Comparison of ENCODE assay signal across 8 cellular contexts in genomic region chr6:26457407-26457795, GRCh38. TPM values are rescaled to one million over a fixed set of nuclear protein-coding genes. Genes with fewer than 3 reads are reported as not detected.
A peak's percentile ranks its signal among the peaks of the same experiment; 100 is the strongest.
DNase-seq lines count a peak whose midpoint lies in the region; ATAC-seq and TF ChIP-seq lines count a peak whose summit lies in the region.

No MANE protein-coding gene starts in this region.

- H3K9me3 Mint-ChIP-seq in natural killer cell = no peaks in the 10 kb centered on the region

- ATAC-seq in HG02642 (IDR thresholded peaks at IDR 0.05; ENCODE audit: poor library complexity, unreplicated experiment) (peak; percentile 30), Panc1 (peak; percentile 79), natural killer cell (peak; percentile 29 to 34 (median 29)), GM18519 (IDR thresholded peaks at IDR 0.05; ENCODE audit: low FRiP score, unreplicated experiment) (no peak)

- H3K27me3 ChIP-seq in Panc1 (ENCODE audit: control insufficient read depth, insufficient read depth, low read length) = no peaks in the 10 kb centered on the region
- no peaks in the 10 kb centered on the region for H3K27me3 ChIP-seq in endocrine pancreas (ENCODE audit: control insufficient read depth, insufficient read depth, low read length)

- in situ Hi-C loops in Panc1 (cut with HindIII; ENCODE audit: low pct_unique_long_range_greater_than_20kb, low sequenced_read_pairs) = no loop called here

- intact Hi-C loops in Panc1 (cut with micrococcal nuclease; ENCODE audit: unreplicated experiment) = no loop called here
- intact Hi-C loops in natural killer cell (cut with micrococcal nuclease) = loop anchor here (1.0 to 5.0 kb wide), 2 partner anchors 17 to 75 kb away; partner anchors contain the start of gene BTN2A2

- CTCF ChIA-PET in Panc1 (lab: Charles Lee) = no interaction called here

- H3K36me3 ChIP-seq in Panc1 (ENCODE audit: control insufficient read depth, insufficient read depth, low read length) (no peaks in the 10 kb centered on the region; the same call in none of the 2 replicates), endocrine pancreas (ENCODE audit: control insufficient read depth, insufficient read depth, low read length) (no peaks in the 10 kb centered on the region)

- peak overlapping the region; percentile 91 for H3K27ac ChIP-seq in Panc1 (ENCODE audit: low read length)

- DNase-seq in NCI-H1105 (lab: John Stamatoyannopoulos, UW) = peak; percentile 47
- DNase-seq in NCI-H1105 treated with DMSO at 0.1 percent for 48 hours (lab: John Stamatoyannopoulos, UW) = no peak
- DNase-seq in Panc1 (ENCODE audit: low read depth, low spot score) = no peak
- no peak for DNase-seq in natural killer cell
- DNase-seq in NCI-H128 (lab: John Stamatoyannopoulos, UW; ENCODE audit: unreplicated experiment) = no peak

- H3K4me1 Mint-ChIP-seq in natural killer cell = peaks cover 53 to 60% of the 10 kb centered on the region in 2 donors

- H3K9me3 ChIP-seq in Panc1 (ENCODE audit: control insufficient read depth, insufficient read depth, low read depth, low read length) (no peaks in the 10 kb centered on the region), endocrine pancreas (ENCODE audit: control insufficient read depth, low read length) (no peaks in the 10 kb centered on the region)

- H3K27me3 Mint-ChIP-seq in natural killer cell (ENCODE audit: low read depth in 2 of 2) = no peaks in the 10 kb centered on the region

- H3K27ac Mint-ChIP-seq in natural killer cell = peak overlapping the region; percentile 95 to 97

- peaks cover 12% of the 10 kb centered on the region for H3K36me3 Mint-ChIP-seq in natural killer cell

- H3K4me1 ChIP-seq in Panc1 (ENCODE audit: control insufficient read depth, insufficient read depth, low read length) (peaks cover 5% of the 10 kb centered on the region), endocrine pancreas (ENCODE audit: control insufficient read depth, insufficient read depth, low read length) (no peaks in the 10 kb centered on the region)

- BruUV-seq in Panc1 (replicated peaks; lab: Mats Ljungman, UMichigan) = no TSS peak

- peak overlapping the region; percentile 74 to 78 for H3K4me3 ChIP-seq in Panc1 (ENCODE audit: low read depth in 2 of 2, low read length in 2 of 2)
- H3K4me3 ChIP-seq in endocrine pancreas (ENCODE audit: control insufficient read depth, insufficient read depth, low read length) = peak overlapping the region; percentile 76

- POLR2A ChIA-PET in Panc1 (lab: Charles Lee) = no interaction called here

- H3K4me3 Mint-ChIP-seq in natural killer cell = peak overlapping the region; percentile 100

- TF ChIP-seq CTCF in Panc1 (IDR thresholded peaks at IDR 0.05) (no peak), natural killer cell (IDR thresholded peaks at IDR 0.05) (no peak)

- H3K9ac ChIP-seq in endocrine pancreas (ENCODE audit: control insufficient read depth, insufficient read depth, low read length) = peak overlapping the region; percentile 54

RNA-seq across cellular contexts. Expression of gene BTN2A1, which starts 0.4 kb away (rescaled TPM):
- total RNA-seq in Panc1 (2021; ENCODE audit: unreplicated experiment) (23.0 TPM), natural killer cell (10 to 100 TPM; 33.8 to 51.2 (median 43.3) TPM)
- 19.7 TPM for polyA plus RNA-seq in Panc1 (2012; ENCODE audit: insufficient read length)

RNA-seq across cellular contexts. Expression of gene BTN3A3, which starts 17.1 kb away (rescaled TPM):
- total RNA-seq in Panc1 (2021; ENCODE audit: unreplicated experiment) (0.77 TPM), natural killer cell (100 to 1,000 TPM in 2 of 3 donors, 10 to 100 TPM in 1; 88.1 to 154 (median 142) TPM)
- polyA plus RNA-seq in Panc1 (2012; ENCODE audit: insufficient read length) = 0.46 TPM

RNA-seq across cellular contexts. Expression of gene BTN1A1, which starts 42.7 kb away (rescaled TPM):
- 0.10 TPM for total RNA-seq in Panc1 (2021; ENCODE audit: unreplicated experiment)
- polyA plus RNA-seq in Panc1 (2012; ENCODE audit: insufficient read length) = not detected
- not detected for total RNA-seq in natural killer cell

RNA-seq across cellular contexts. Expression of gene BTN3A1, which starts 55.3 kb away (rescaled TPM):
- total RNA-seq in Panc1 (2021; ENCODE audit: unreplicated experiment) = 5.0 TPM
- 3.6 TPM for polyA plus RNA-seq in Panc1 (2012; ENCODE audit: insufficient read length)
- 100 to 1,000 TPM; 285 to 373 (median 348) TPM for total RNA-seq in natural killer cell

Comparison
In these comparisons a context has a peak if more than half of its experiments do, and no peak if none do; other contexts are left out.
1. RNA of gene BTN3A3, which starts 17.1 kb away (total RNA-seq): 88.1 to 154 TPM in natural killer cell; 0.77 TPM in Panc1 (single experiment); every median in the first group is over 10 times any median in the second.